Comparison of ENCODE assay signal across 1 cellular context in genomic region chr22:29917052-29917902, GRCh38.
TF ChIP-seq lines count a peak whose summit lies in the region.

No MANE protein-coding gene starts in this region.

TF ChIP-seq in GM23338, 12 proteins besides CTCF, POLR2A, EP300 and RAD21 (continued from another document):
- no peak for TF ChIP-seq REST (IDR thresholded peaks at IDR 0.05; ENCODE audit: unreplicated experiment)
- TF ChIP-seq POLR2AphosphoS5 (IDR thresholded peaks at IDR 0.05; ENCODE audit: low read depth) = no peak
- TF ChIP-seq CREB1 (CRISPR knock-in tag; IDR thresholded peaks at IDR 0.05; ENCODE audit: low read depth) = no peak
- TF ChIP-seq STAT1 (IDR thresholded peaks at IDR 0.05; ENCODE audit: unreplicated experiment) = no peak
- no peak for TF ChIP-seq ZNF114 (CRISPR knock-in tag; IDR thresholded peaks at IDR 0.05)
- TF ChIP-seq ZNF462 (CRISPR knock-in tag; IDR thresholded peaks at IDR 0.05) = no peak
